Comparison of ENCODE assay signal across 1 cellular context in genomic region chr11:71485466-71485865, GRCh38.
TF ChIP-seq lines count a peak whose summit lies in the region.

No MANE protein-coding gene starts in this region.

TF ChIP-seq in HepG2, 621 proteins besides CTCF, POLR2A, EP300 and RAD21:
- TF ChIP-seq ATF7 (IDR thresholded peaks at IDR 0.05) (peak; percentile 40; the same call in 1 of the 2 replicates), ATF7 (CRISPR knock-in tag; IDR thresholded peaks at IDR 0.05) (no peak), ZBTB44 (CRISPR knock-in tag; IDR thresholded peaks at IDR 0.05) (no peak)
